10 cellular contexts compared by ENCODE assay signal in genomic region chr1:44676484-44677200, GRCh38. TPM values are rescaled to one million over a fixed set of nuclear protein-coding genes. Genes with fewer than 3 reads are reported as not detected.
DNase-seq lines count a peak whose midpoint lies in the region; TF ChIP-seq lines count a peak whose summit lies in the region.
"Had no signal": no experiment of that assay in that cellular context is flagged by ENCODE, and none has a peak within 500 bp of the region (broad histone marks: within the 10 kb centered on the region; RNA-seq: fewer than 3 reads in every experiment).

No MANE protein-coding gene starts in this region.

- H3K4me2 ChIP-seq in skeletal muscle satellite cell (ENCODE audit: low read length), result peak overlapping the region; percentile 15

- no peaks in the 10 kb centered on the region for H3K9me3 ChIP-seq in skeletal muscle satellite cell (replicated peaks; ENCODE audit: low read length)

- no peaks in the 10 kb centered on the region for H3K27me3 ChIP-seq in skeletal muscle satellite cell (ENCODE audit: control insufficient read depth, insufficient read depth, low read length)

- H3K36me3 ChIP-seq in skeletal muscle satellite cell (ENCODE audit: insufficient read depth, low read length), result no peaks in the 10 kb centered on the region

- no peak overlapping the region for H3K9ac ChIP-seq in skeletal muscle satellite cell (ENCODE audit: low read depth, low read length)

- H3K4me3 ChIP-seq in GM12864 (ENCODE audit: low read depth, low read length) (peak overlapping the region; percentile 29; the same call in 1 of the 2 replicates), epithelial cell of esophagus (ENCODE audit: low read length) (no peak overlapping the region), skeletal muscle satellite cell (ENCODE audit: low read length) (no peak overlapping the region)

- peak; percentile 60 for DNase-seq in GM12864 (ENCODE audit: low read depth)
- peak; percentile 99 for DNase-seq in NOMO-1 treated with DMSO at 0.1 percent for 48 hours (lab: John Stamatoyannopoulos, UW; ENCODE audit: unreplicated experiment)
- peak; percentile 46 for DNase-seq in epithelial cell of esophagus (ENCODE audit: low read depth)
- DNase-seq in NCI-H1105 treated with DMSO at 0.1 percent for 48 hours (lab: John Stamatoyannopoulos, UW), result no peak
- DNase-seq in NCI-H1694 (lab: John Stamatoyannopoulos, UW), result no peak
- DNase-seq in activated naive CD4-positive, alpha-beta T cell treated with anti-CD3 and anti-CD28 coated beads, Interleukin-2, amount 50 U/mL, for 16 hours, result no peak
- DNase-seq in activated CD8-positive, alpha-beta memory T cell treated with anti-CD3 and anti-CD28 coated beads, Interleukin-2, amount 50 U/mL, for 4 hours, result no peak
- DNase-seq: activated CD8-positive, alpha-beta memory T cell treated with anti-CD3 and anti-CD28 coated beads, Interleukin-2, amount 10 ng/mL, durations not matched to agents 7 days and 5 days had no signal

- H3K4me1 ChIP-seq in skeletal muscle satellite cell (ENCODE audit: control insufficient read depth, insufficient read depth, low read length), result peaks cover 39% of the 10 kb centered on the region

- no peak for TF ChIP-seq CTCF in GM12864 (IDR thresholded peaks at IDR 0.05; ENCODE audit: low read depth, low read length, missing control alignments)
- no peak for TF ChIP-seq CTCF in epithelial cell of esophagus (IDR thresholded peaks at IDR 0.05; ENCODE audit: insufficient read depth, low read depth, low read length, missing control alignments)

RNA-seq across cellular contexts. Expression of gene ARMH1, which starts 2.1 kb away (rescaled TPM):
- total RNA-seq in skeletal muscle satellite cell (2012; rRNA removed), result 0.22 and 0.51 TPM in 2 replicates

RNA-seq across cellular contexts. Expression of gene TMEM53, which starts 2.4 kb away (rescaled TPM):
- total RNA-seq in skeletal muscle satellite cell (2012; rRNA removed), result 6.6 and 7.1 TPM in 2 replicates

RNA-seq across cellular contexts. Expression of gene RNU5D-1, which starts 54.3 kb away (rescaled TPM):
- total RNA-seq in skeletal muscle satellite cell (2012; rRNA removed), result not detected in 2 replicates
- total RNA-seq: activated CD8-positive, alpha-beta memory T cell treated with anti-CD3 and anti-CD28 coated beads, Interleukin-2, amount 10 ng/mL, durations not matched to agents 7 days and 5 days; naive thymus-derived CD4-positive, alpha-beta T cell had no signal

Comparison
In these comparisons a context has a peak if more than half of its experiments do, and no peak if none do; other contexts are left out.
1. DNase-seq: peak in GM12864 (single experiment), NOMO-1 treated with DMSO at 0.1 percent for 48 hours (single experiment) and epithelial cell of esophagus (single experiment); none in NCI-H1105 treated with DMSO at 0.1 percent for 48 hours (single experiment), NCI-H1694 (single experiment), activated naive CD4-positive, alpha-beta T cell treated with anti-CD3 and anti-CD28 coated beads, Interleukin-2, amount 50 U/mL, for 16 hours (single experiment) and activated CD8-positive, alpha-beta memory T cell treated with anti-CD3 and anti-CD28 coated beads, Interleukin-2, amount 50 U/mL, for 4 hours (single experiment).